In genomic region chr7:37198906-37199485, GRCh38 we compare ENCODE assay signal across 8 cellular contexts.
DNase-seq lines count a peak whose midpoint lies in the region; ATAC-seq and TF ChIP-seq lines count a peak whose summit lies in the region.

No MANE protein-coding gene starts in this region.

- H3K4me3 Mint-ChIP-seq in activated T-helper 2 cell treated with anti-CD3 and anti-CD28 coated beads, Interferon-gamma antibody, Interleukin-2, Interleukin-4, amounts not matched to agents 10 μg/mL and 5 μg/mL and 100 μg/mL, durations not matched to agents 14 hours and 24 hours and 36 hours (ENCODE audit: low read depth): no peak overlapping the region

- no peaks in the 10 kb centered on the region; the same call in 1 of the 2 replicates for H3K79me2 ChIP-seq in KMS-11 (ENCODE audit: insufficient read depth, low read depth)

- no peak overlapping the region for H3K4me3 ChIP-seq in KMS-11 (IDR thresholded peaks at IDR 0.05; ENCODE audit: insufficient read depth, low read depth, low read length)
- H3K4me3 ChIP-seq in thoracic aorta: no peak overlapping the region

- H3K27ac ChIP-seq in KMS-11 (no peak overlapping the region), foreskin keratinocyte (no peak overlapping the region), thoracic aorta (no peak overlapping the region)

- ATAC-seq in foreskin keratinocyte (peak; percentile 87), thoracic aorta (ENCODE audit: insufficient number of reproducible peaks, low FRiP score, low read depth) (no peak)

- peaks cover 24% of the 10 kb centered on the region for H3K36me3 Mint-ChIP-seq in activated T-helper 2 cell treated with anti-CD3 and anti-CD28 coated beads, Interferon-gamma antibody, Interleukin-2, Interleukin-4, amounts not matched to agents 10 μg/mL and 5 μg/mL and 100 μg/mL, durations not matched to agents 14 hours and 24 hours and 36 hours (ENCODE audit: low read depth)

- H3K27me3 ChIP-seq in KMS-11 (ENCODE audit: insufficient read depth, low read depth): no peaks in the 10 kb centered on the region
- H3K27me3 ChIP-seq in foreskin keratinocyte: peaks cover 2% of the 10 kb centered on the region
- H3K27me3 ChIP-seq in thoracic aorta (replicated peaks; ENCODE audit: insufficient read depth): no peaks in the 10 kb centered on the region

- no peak overlapping the region for H3K27ac Mint-ChIP-seq in activated T-helper 2 cell treated with anti-CD3 and anti-CD28 coated beads, Interferon-gamma antibody, Interleukin-2, Interleukin-4, amounts not matched to agents 10 μg/mL and 5 μg/mL and 100 μg/mL, durations not matched to agents 14 hours and 24 hours and 36 hours

- H3K4me1 Mint-ChIP-seq in activated T-helper 2 cell treated with anti-CD3 and anti-CD28 coated beads, Interferon-gamma antibody, Interleukin-2, Interleukin-4, amounts not matched to agents 10 μg/mL and 5 μg/mL and 100 μg/mL, durations not matched to agents 14 hours and 24 hours and 36 hours (ENCODE audit: low read depth): peaks cover 6% of the 10 kb centered on the region

- H3K36me3 ChIP-seq in KMS-11 (ENCODE audit: insufficient read depth) (no peaks in the 10 kb centered on the region; the same call in 1 of the 2 replicates), thoracic aorta (no peaks in the 10 kb centered on the region)

- H3K9ac ChIP-seq in KMS-11: no peak overlapping the region

- H3K9me3 Mint-ChIP-seq in activated T-helper 2 cell treated with anti-CD3 and anti-CD28 coated beads, Interferon-gamma antibody, Interleukin-2, Interleukin-4, amounts not matched to agents 10 μg/mL and 5 μg/mL and 100 μg/mL, durations not matched to agents 14 hours and 24 hours and 36 hours: no peaks in the 10 kb centered on the region

- peak; percentile 11 for DNase-seq in DMS79 treated with DMSO at 0.1 percent for 48 hours (lab: John Stamatoyannopoulos, UW)
- no peak for DNase-seq in DMS79 (lab: John Stamatoyannopoulos, UW)
- peak; percentile 74 for DNase-seq in RPMI8226
- DNase-seq in activated T-helper 2 cell treated with anti-CD3 and anti-CD28 coated beads, Interferon-gamma antibody, Interleukin-2, Interleukin-4, amounts not matched to agents 10 μg/mL and 5 μg/mL and 100 μg/mL, durations not matched to agents 14 hours and 24 hours and 36 hours (ENCODE audit: low spot score): peak; percentile 52
- peak; percentile 15 to 61 for DNase-seq in foreskin keratinocyte
- peak; percentile 79 for DNase-seq in occipital lobe (lab: John Stamatoyannopoulos, UW)
- DNase-seq in thoracic aorta (ENCODE audit: low spot score): peak; percentile 58

- TF ChIP-seq CTCF in KMS-11 (conservative IDR thresholded peaks at IDR 0.05; ENCODE audit: low read depth, low read length) (peak; percentile 97), foreskin keratinocyte (conservative IDR thresholded peaks at IDR 0.05) (peak; percentile 86), thoracic aorta (IDR thresholded peaks at IDR 0.05) (peak; percentile 84)

- no peak overlapping the region for H2AFZ ChIP-seq in KMS-11 (ENCODE audit: low read depth)

- H3K9me3 ChIP-seq in thoracic aorta: no peaks in the 10 kb centered on the region

- H4K20me1 ChIP-seq in KMS-11 (ENCODE audit: insufficient read depth): no peaks in the 10 kb centered on the region

- no peaks in the 10 kb centered on the region for H3K27me3 Mint-ChIP-seq in activated T-helper 2 cell treated with anti-CD3 and anti-CD28 coated beads, Interferon-gamma antibody, Interleukin-2, Interleukin-4, amounts not matched to agents 10 μg/mL and 5 μg/mL and 100 μg/mL, durations not matched to agents 14 hours and 24 hours and 36 hours (ENCODE audit: low read depth)

- intact Hi-C loops in activated T-helper 2 cell treated with anti-CD3 and anti-CD28 coated beads, Interferon-gamma antibody, Interleukin-2, Interleukin-4, amounts not matched to agents 10 μg/mL and 5 μg/mL and 100 μg/mL, durations not matched to agents 14 hours and 24 hours and 36 hours (cut with micrococcal nuclease): loop anchor here (1.0 kb wide), 1 partner anchor 712 kb away; no protein-coding TSS in a partner anchor

- no peak overlapping the region for H3K4me2 ChIP-seq in KMS-11

- H3K4me1 ChIP-seq in KMS-11 (ENCODE audit: low read depth, poor library complexity, severe bottlenecking) (peaks cover 26% of the 10 kb centered on the region), foreskin keratinocyte (no peaks in the 10 kb centered on the region), thoracic aorta (ENCODE audit: control insufficient read depth in 1 of 2, low read depth in 2 of 2) (peaks cover 11 to 24% of the 10 kb centered on the region in 2 donors)
